ENCODE assay signal across 14 cellular contexts in genomic region chr3:184441202-184441900, GRCh38.
"Had no signal": no experiment of that assay in that cellular context is flagged by ENCODE, and none has a peak within 500 bp of the region (broad histone marks: within the 10 kb centered on the region; RNA-seq: fewer than 3 reads in every experiment).

No MANE protein-coding gene starts in this region.

- H3K9me3 Mint-ChIP-seq: activated T-helper 2 cell treated with anti-CD3 and anti-CD28 coated beads, Interferon-gamma antibody, Interleukin-2, Interleukin-4, amounts not matched to agents 10 μg/mL and 5 μg/mL and 100 μg/mL, durations not matched to agents 14 hours and 24 hours and 36 hours had no signal

- H3K4me3 Mint-ChIP-seq: activated naive CD4-positive, alpha-beta T cell treated with anti-CD3 and anti-CD28 coated beads for 36 hours; stimulated activated effector memory CD8-positive, alpha-beta T cell treated with anti-CD3 and anti-CD28 coated beads, Interleukin-12 subunit alpha, Interleukin-12 subunit beta, amount 100 ng/mL, for 72 hours had no signal

- H3K36me3 Mint-ChIP-seq: stimulated activated effector memory CD8-positive, alpha-beta T cell treated with anti-CD3 and anti-CD28 coated beads, Interleukin-12 subunit alpha, Interleukin-12 subunit beta, amount 100 ng/mL, for 72 hours had no signal

- DNase-seq: activated CD4-positive, alpha-beta T cell treated with anti-CD3 and anti-CD28 coated beads, Interleukin-2, amount 50 U/mL, for 1 hour; activated naive CD4-positive, alpha-beta T cell treated with anti-CD3 and anti-CD28 coated beads for 36 hours; activated T-cell treated with anti-CD3 and anti-CD28 coated beads, Interleukin-2, amount 50 U/mL, for 1 hour; central memory CD4-positive, alpha-beta T cell; effector memory CD4-positive, alpha-beta T cell; gastrocnemius medialis; heart left ventricle; left colon; lower lobe of right lung; stimulated activated CD4-positive, alpha-beta T cell treated with anti-CD3 and anti-CD28 coated beads, Interleukin-2, amount 100 ng/mL, for 24 hours; T-helper 9 cell had no signal

- ATAC-seq: activated CD4-positive, CD25-positive, alpha-beta regulatory T cell treated with anti-CD3 and anti-CD28 coated beads, Interleukin-2, amount 50 U/mL, for 24 hours; gastrocnemius medialis; heart left ventricle; left colon; lower lobe of right lung; stimulated activated effector memory CD8-positive, alpha-beta T cell treated with anti-CD3 and anti-CD28 coated beads, Interleukin-12 subunit alpha, Interleukin-12 subunit beta, amount 100 ng/mL, for 72 hours had no signal

- H3K4me1 Mint-ChIP-seq: stimulated activated effector memory CD8-positive, alpha-beta T cell treated with anti-CD3 and anti-CD28 coated beads, Interleukin-12 subunit alpha, Interleukin-12 subunit beta, amount 100 ng/mL, for 72 hours had no signal

- H3K27ac Mint-ChIP-seq: activated naive CD4-positive, alpha-beta T cell treated with anti-CD3 and anti-CD28 coated beads for 36 hours; activated T-helper 2 cell treated with anti-CD3 and anti-CD28 coated beads, Interferon-gamma antibody, Interleukin-2, Interleukin-4, amounts not matched to agents 10 μg/mL and 5 μg/mL and 100 μg/mL, durations not matched to agents 14 hours and 24 hours and 36 hours; stimulated activated effector memory CD8-positive, alpha-beta T cell treated with anti-CD3 and anti-CD28 coated beads, Interleukin-12 subunit alpha, Interleukin-12 subunit beta, amount 100 ng/mL, for 72 hours had no signal
